Comparison of ENCODE assay signal across 1 cellular context in genomic region chr7:99372275-99373085, GRCh38.
A peak's percentile ranks its signal among the peaks of the same experiment; 100 is the strongest.
TF ChIP-seq lines count a peak whose summit lies in the region.

No MANE protein-coding gene starts in this region.

TF ChIP-seq in HepG2, 621 proteins besides CTCF, POLR2A, EP300 and RAD21 (continued from another document and continues in another):
- no peak for TF ChIP-seq ZBTB44 (CRISPR knock-in tag; IDR thresholded peaks at IDR 0.05)
- TF ChIP-seq ZNF3 (CRISPR knock-in tag; IDR thresholded peaks at IDR 0.05) = no peak
- no peak for TF ChIP-seq FOXA1 (IDR thresholded peaks at IDR 0.05)
- TF ChIP-seq FOXA1 (CRISPR knock-in tag; IDR thresholded peaks at IDR 0.05) = peak; percentile 43; the same call in 1 of the 2 replicates
- TF ChIP-seq SAFB2 (CRISPR knock-in tag; IDR thresholded peaks at IDR 0.05; ENCODE audit: borderline replicate concordance, low read depth) = no peak
- TF ChIP-seq ZSCAN9 (CRISPR knock-in tag; IDR thresholded peaks at IDR 0.05; ENCODE audit: borderline replicate concordance) = peak; percentile 75; the same call in 1 of the 2 replicates
- TF ChIP-seq, protein P1, sequence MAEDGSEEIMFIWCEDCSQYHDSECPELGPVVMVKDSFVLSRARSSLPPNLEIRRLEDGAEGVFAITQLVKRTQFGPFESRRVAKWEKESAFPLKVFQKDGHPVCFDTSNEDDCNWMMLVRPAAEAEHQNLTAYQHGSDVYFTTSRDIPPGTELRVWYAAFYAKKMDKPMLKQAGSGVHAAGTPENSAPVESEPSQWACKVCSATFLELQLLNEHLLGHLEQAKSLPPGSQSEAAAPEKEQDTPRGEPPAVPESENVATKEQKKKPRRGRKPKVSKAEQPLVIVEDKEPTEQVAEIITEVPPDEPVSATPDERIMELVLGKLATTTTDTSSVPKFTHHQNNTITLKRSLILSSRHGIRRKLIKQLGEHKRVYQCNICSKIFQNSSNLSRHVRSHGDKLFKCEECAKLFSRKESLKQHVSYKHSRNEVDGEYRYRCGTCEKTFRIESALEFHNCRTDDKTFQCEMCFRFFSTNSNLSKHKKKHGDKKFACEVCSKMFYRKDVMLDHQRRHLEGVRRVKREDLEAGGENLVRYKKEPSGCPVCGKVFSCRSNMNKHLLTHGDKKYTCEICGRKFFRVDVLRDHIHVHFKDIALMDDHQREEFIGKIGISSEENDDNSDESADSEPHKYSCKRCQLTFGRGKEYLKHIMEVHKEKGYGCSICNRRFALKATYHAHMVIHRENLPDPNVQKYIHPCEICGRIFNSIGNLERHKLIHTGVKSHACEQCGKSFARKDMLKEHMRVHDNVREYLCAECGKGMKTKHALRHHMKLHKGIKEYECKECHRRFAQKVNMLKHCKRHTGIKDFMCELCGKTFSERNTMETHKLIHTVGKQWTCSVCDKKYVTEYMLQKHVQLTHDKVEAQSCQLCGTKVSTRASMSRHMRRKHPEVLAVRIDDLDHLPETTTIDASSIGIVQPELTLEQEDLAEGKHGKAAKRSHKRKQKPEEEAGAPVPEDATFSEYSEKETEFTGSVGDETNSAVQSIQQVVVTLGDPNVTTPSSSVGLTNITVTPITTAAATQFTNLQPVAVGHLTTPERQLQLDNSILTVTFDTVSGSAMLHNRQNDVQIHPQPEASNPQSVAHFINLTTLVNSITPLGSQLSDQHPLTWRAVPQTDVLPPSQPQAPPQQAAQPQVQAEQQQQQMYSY (CRISPR knock-in tag; IDR thresholded peaks at IDR 0.05) = peak; percentile 58; the same call in 1 of the 2 replicates
- peak; percentile 47; the same call in 1 of the 2 replicates for TF ChIP-seq ATF2 (CRISPR knock-in tag; IDR thresholded peaks at IDR 0.05)
- no peak for TF ChIP-seq SMARCE1 (IDR thresholded peaks at IDR 0.05; ENCODE audit: borderline replicate concordance)
- no peak for TF ChIP-seq ZNF615 (CRISPR knock-in tag; IDR thresholded peaks at IDR 0.05; ENCODE audit: borderline replicate concordance)
- TF ChIP-seq, protein P2, sequence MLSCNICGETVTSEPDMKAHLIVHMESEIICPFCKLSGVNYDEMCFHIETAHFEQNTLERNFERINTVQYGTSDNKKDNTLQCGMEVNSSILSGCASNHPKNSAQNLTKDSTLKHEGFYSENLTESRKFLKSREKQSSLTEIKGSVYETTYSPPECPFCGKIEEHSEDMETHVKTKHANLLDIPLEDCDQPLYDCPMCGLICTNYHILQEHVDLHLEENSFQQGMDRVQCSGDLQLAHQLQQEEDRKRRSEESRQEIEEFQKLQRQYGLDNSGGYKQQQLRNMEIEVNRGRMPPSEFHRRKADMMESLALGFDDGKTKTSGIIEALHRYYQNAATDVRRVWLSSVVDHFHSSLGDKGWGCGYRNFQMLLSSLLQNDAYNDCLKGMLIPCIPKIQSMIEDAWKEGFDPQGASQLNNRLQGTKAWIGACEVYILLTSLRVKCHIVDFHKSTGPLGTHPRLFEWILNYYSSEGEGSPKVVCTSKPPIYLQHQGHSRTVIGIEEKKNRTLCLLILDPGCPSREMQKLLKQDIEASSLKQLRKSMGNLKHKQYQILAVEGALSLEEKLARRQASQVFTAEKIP (CRISPR knock-in tag; IDR thresholded peaks at IDR 0.05; ENCODE audit: borderline replicate concordance) = no peak
- peak; percentile 78; the same call in 1 of the 2 replicates for TF ChIP-seq NR1H2 (CRISPR knock-in tag; IDR thresholded peaks at IDR 0.05; ENCODE audit: borderline replicate concordance, low read depth)
- TF ChIP-seq SALL1 (CRISPR knock-in tag; IDR thresholded peaks at IDR 0.05) = peak; percentile 85
- TF ChIP-seq, protein P3, sequence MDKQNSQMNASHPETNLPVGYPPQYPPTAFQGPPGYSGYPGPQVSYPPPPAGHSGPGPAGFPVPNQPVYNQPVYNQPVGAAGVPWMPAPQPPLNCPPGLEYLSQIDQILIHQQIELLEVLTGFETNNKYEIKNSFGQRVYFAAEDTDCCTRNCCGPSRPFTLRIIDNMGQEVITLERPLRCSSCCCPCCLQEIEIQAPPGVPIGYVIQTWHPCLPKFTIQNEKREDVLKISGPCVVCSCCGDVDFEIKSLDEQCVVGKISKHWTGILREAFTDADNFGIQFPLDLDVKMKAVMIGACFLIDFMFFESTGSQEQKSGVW (CRISPR knock-in tag; IDR thresholded peaks at IDR 0.05; ENCODE audit: borderline replicate concordance) = no peak
- TF ChIP-seq FOXJ3 (CRISPR knock-in tag; IDR thresholded peaks at IDR 0.05; ENCODE audit: borderline replicate concordance) = no peak
- TF ChIP-seq, protein P4, sequence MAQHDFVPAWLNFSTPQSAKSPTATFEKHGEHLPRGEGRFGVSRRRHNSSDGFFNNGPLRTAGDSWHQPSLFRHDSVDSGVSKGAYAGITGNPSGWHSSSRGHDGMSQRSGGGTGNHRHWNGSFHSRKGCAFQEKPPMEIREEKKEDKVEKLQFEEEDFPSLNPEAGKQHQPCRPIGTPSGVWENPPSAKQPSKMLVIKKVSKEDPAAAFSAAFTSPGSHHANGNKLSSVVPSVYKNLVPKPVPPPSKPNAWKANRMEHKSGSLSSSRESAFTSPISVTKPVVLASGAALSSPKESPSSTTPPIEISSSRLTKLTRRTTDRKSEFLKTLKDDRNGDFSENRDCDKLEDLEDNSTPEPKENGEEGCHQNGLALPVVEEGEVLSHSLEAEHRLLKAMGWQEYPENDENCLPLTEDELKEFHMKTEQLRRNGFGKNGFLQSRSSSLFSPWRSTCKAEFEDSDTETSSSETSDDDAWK (CRISPR knock-in tag; IDR thresholded peaks at IDR 0.05) = no peak
- TF ChIP-seq, protein P5, sequence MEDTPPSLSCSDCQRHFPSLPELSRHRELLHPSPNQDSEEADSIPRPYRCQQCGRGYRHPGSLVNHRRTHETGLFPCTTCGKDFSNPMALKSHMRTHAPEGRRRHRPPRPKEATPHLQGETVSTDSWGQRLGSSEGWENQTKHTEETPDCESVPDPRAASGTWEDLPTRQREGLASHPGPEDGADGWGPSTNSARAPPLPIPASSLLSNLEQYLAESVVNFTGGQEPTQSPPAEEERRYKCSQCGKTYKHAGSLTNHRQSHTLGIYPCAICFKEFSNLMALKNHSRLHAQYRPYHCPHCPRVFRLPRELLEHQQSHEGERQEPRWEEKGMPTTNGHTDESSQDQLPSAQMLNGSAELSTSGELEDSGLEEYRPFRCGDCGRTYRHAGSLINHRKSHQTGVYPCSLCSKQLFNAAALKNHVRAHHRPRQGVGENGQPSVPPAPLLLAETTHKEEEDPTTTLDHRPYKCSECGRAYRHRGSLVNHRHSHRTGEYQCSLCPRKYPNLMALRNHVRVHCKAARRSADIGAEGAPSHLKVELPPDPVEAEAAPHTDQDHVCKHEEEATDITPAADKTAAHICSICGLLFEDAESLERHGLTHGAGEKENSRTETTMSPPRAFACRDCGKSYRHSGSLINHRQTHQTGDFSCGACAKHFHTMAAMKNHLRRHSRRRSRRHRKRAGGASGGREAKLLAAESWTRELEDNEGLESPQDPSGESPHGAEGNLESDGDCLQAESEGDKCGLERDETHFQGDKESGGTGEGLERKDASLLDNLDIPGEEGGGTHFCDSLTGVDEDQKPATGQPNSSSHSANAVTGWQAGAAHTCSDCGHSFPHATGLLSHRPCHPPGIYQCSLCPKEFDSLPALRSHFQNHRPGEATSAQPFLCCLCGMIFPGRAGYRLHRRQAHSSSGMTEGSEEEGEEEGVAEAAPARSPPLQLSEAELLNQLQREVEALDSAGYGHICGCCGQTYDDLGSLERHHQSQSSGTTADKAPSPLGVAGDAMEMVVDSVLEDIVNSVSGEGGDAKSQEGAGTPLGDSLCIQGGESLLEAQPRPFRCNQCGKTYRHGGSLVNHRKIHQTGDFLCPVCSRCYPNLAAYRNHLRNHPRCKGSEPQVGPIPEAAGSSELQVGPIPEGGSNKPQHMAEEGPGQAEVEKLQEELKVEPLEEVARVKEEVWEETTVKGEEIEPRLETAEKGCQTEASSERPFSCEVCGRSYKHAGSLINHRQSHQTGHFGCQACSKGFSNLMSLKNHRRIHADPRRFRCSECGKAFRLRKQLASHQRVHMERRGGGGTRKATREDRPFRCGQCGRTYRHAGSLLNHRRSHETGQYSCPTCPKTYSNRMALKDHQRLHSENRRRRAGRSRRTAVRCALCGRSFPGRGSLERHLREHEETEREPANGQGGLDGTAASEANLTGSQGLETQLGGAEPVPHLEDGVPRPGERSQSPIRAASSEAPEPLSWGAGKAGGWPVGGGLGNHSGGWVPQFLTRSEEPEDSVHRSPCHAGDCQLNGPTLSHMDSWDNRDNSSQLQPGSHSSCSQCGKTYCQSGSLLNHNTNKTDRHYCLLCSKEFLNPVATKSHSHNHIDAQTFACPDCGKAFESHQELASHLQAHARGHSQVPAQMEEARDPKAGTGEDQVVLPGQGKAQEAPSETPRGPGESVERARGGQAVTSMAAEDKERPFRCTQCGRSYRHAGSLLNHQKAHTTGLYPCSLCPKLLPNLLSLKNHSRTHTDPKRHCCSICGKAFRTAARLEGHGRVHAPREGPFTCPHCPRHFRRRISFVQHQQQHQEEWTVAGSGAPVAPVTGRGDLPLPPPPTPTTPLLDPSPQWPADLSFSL (CRISPR knock-in tag; IDR thresholded peaks at IDR 0.05) = no peak
- TF ChIP-seq ZNF784 (CRISPR knock-in tag; IDR thresholded peaks at IDR 0.05; ENCODE audit: borderline replicate concordance) = no peak
- TF ChIP-seq KDM2A (CRISPR knock-in tag; IDR thresholded peaks at IDR 0.05; ENCODE audit: borderline replicate concordance, low read depth) = peak; percentile 74; the same call in 1 of the 2 replicates
- no peak for TF ChIP-seq ARNT2 (CRISPR knock-in tag; IDR thresholded peaks at IDR 0.05; ENCODE audit: low read depth)
- TF ChIP-seq, protein P6, sequence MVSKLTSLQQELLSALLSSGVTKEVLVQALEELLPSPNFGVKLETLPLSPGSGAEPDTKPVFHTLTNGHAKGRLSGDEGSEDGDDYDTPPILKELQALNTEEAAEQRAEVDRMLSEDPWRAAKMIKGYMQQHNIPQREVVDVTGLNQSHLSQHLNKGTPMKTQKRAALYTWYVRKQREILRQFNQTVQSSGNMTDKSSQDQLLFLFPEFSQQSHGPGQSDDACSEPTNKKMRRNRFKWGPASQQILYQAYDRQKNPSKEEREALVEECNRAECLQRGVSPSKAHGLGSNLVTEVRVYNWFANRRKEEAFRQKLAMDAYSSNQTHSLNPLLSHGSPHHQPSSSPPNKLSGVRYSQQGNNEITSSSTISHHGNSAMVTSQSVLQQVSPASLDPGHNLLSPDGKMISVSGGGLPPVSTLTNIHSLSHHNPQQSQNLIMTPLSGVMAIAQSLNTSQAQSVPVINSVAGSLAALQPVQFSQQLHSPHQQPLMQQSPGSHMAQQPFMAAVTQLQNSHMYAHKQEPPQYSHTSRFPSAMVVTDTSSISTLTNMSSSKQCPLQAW (CRISPR knock-in tag; IDR thresholded peaks at IDR 0.05) = peak; percentile 64
- no peak; the same call in 1 of the 2 replicates for TF ChIP-seq YEATS2 (CRISPR knock-in tag; IDR thresholded peaks at IDR 0.05; ENCODE audit: borderline replicate concordance)
- TF ChIP-seq ZNF10 (CRISPR knock-in tag; IDR thresholded peaks at IDR 0.05; ENCODE audit: borderline replicate concordance, low read depth) = no peak
- TF ChIP-seq DNMT1 (CRISPR knock-in tag; IDR thresholded peaks at IDR 0.05) = no peak
- no peak for TF ChIP-seq TEF (CRISPR knock-in tag; IDR thresholded peaks at IDR 0.05)
- TF ChIP-seq NFE2 (CRISPR knock-in tag; IDR thresholded peaks at IDR 0.05) = no peak
- peak; percentile 80; the same call in 1 of the 2 replicates for TF ChIP-seq NCOR1 (IDR thresholded peaks at IDR 0.05; ENCODE audit: borderline replicate concordance, low read length)
- TF ChIP-seq ZFY (CRISPR knock-in tag; IDR thresholded peaks at IDR 0.05) = peak; percentile 21; the same call in 1 of the 2 replicates
- TF ChIP-seq ZNF33A (CRISPR knock-in tag; IDR thresholded peaks at IDR 0.05; ENCODE audit: borderline replicate concordance) = no peak
- TF ChIP-seq SMAD1 (CRISPR knock-in tag; IDR thresholded peaks at IDR 0.05; ENCODE audit: borderline replicate concordance, low read depth) = no peak
- no peak for TF ChIP-seq REXO4 (CRISPR knock-in tag; IDR thresholded peaks at IDR 0.05; ENCODE audit: borderline replicate concordance)
- TF ChIP-seq ZNF263 (CRISPR knock-in tag; IDR thresholded peaks at IDR 0.05) = 0 out of 2 replicates have a peak, but pooled peaks have one; percentile 25
- no peak for TF ChIP-seq ZNF563 (CRISPR knock-in tag; IDR thresholded peaks at IDR 0.05)
- no peak for TF ChIP-seq ZNF18 (CRISPR knock-in tag; IDR thresholded peaks at IDR 0.05; ENCODE audit: insufficient replicate concordance)
